1 cellular context compared by ENCODE assay signal in genomic region chr11:27390959-27391326, GRCh38.
TF ChIP-seq lines count a peak whose summit lies in the region.

No MANE protein-coding gene starts in this region.

TF ChIP-seq in GM23338, 12 proteins besides CTCF, POLR2A, EP300 and RAD21 (continued from another document):
- TF ChIP-seq REST (IDR thresholded peaks at IDR 0.05; ENCODE audit: unreplicated experiment) (no peak), POLR2AphosphoS5 (IDR thresholded peaks at IDR 0.05; ENCODE audit: low read depth) (no peak), EZH2phosphoT487 (IDR thresholded peaks at IDR 0.05; ENCODE audit: unreplicated experiment) (no peak)
